Comparison of ENCODE assay signal across 1 cellular context in the genomic region with DNA sequence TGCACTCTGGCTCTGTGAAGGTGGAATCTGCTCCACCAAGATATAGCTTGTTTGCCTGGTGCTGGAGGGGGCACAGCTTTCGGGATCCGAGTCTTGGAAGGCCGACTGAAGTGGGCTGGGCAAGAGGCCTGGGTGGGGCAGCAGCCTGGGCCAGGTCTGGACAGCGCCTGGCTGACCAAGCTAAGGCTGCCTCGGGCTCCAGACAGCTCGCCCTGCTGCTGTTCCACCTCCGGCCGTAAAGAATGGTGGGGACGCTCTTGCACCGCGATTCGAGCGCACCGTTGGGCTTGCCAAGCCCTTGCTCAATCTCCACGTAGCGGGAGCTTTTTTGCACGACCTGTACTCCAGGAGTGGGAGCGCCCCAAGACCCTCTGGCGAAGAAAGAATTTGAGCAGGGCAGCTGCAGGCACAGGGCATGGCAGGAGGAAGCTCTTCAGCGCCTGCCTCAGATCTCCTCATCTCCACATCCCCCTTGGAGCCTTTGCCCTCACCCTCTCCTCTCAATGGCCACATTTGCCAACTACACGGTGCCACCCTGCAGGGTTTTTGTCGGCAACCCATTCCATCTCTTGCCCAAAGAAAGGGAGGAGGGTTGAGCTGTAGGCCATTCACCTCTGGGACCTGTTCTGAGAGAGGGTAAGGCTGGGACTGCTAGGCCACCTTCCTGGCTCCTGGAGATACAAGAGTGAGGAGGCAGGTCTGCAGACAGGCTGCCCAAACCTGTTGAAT.
TF ChIP-seq lines count a peak whose summit lies in the region.

No MANE protein-coding gene starts in this region.

TF ChIP-seq in GM23338, 12 proteins besides CTCF, POLR2A, EP300 and RAD21 (continued from another document):
- TF ChIP-seq ETS1 (IDR thresholded peaks at IDR 0.05) = no peak
TF ChIP-seq in GM23338: peak in this region for 1.
